In the genomic region with DNA sequence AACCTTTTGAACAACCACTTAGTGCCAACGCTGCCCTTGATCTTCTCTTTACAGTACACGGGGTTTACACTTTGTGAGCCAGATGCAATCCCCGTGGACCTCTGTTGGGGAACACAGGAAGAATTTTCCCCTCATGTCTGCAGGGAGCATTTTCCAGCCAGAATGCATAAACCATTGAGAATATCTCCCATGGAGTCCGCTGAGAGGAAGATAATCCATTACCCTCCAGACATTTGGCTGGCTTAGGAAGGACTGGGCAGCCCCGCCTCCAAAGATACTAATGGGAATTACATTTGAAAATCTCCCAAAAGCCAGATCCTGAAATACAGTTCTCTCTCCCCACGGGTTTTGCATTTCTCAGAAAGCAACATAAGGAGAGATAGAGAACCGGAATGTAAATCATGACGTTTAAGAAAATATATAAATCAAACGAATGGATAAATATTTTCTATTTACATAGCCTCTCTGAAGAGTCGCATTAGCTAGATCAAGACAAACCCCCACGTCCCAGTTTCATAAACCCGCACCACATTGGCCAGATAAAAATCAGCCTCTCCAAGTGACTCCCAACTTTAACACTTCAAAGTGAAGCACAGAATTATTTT, we compare ENCODE assay signal across 1 cellular context.
TF ChIP-seq lines count a peak whose summit lies in the region.

No MANE protein-coding gene starts in this region.

TF ChIP-seq in GM23338, 12 proteins besides CTCF, POLR2A, EP300 and RAD21 (continued from another document):
- TF ChIP-seq, protein P1, sequence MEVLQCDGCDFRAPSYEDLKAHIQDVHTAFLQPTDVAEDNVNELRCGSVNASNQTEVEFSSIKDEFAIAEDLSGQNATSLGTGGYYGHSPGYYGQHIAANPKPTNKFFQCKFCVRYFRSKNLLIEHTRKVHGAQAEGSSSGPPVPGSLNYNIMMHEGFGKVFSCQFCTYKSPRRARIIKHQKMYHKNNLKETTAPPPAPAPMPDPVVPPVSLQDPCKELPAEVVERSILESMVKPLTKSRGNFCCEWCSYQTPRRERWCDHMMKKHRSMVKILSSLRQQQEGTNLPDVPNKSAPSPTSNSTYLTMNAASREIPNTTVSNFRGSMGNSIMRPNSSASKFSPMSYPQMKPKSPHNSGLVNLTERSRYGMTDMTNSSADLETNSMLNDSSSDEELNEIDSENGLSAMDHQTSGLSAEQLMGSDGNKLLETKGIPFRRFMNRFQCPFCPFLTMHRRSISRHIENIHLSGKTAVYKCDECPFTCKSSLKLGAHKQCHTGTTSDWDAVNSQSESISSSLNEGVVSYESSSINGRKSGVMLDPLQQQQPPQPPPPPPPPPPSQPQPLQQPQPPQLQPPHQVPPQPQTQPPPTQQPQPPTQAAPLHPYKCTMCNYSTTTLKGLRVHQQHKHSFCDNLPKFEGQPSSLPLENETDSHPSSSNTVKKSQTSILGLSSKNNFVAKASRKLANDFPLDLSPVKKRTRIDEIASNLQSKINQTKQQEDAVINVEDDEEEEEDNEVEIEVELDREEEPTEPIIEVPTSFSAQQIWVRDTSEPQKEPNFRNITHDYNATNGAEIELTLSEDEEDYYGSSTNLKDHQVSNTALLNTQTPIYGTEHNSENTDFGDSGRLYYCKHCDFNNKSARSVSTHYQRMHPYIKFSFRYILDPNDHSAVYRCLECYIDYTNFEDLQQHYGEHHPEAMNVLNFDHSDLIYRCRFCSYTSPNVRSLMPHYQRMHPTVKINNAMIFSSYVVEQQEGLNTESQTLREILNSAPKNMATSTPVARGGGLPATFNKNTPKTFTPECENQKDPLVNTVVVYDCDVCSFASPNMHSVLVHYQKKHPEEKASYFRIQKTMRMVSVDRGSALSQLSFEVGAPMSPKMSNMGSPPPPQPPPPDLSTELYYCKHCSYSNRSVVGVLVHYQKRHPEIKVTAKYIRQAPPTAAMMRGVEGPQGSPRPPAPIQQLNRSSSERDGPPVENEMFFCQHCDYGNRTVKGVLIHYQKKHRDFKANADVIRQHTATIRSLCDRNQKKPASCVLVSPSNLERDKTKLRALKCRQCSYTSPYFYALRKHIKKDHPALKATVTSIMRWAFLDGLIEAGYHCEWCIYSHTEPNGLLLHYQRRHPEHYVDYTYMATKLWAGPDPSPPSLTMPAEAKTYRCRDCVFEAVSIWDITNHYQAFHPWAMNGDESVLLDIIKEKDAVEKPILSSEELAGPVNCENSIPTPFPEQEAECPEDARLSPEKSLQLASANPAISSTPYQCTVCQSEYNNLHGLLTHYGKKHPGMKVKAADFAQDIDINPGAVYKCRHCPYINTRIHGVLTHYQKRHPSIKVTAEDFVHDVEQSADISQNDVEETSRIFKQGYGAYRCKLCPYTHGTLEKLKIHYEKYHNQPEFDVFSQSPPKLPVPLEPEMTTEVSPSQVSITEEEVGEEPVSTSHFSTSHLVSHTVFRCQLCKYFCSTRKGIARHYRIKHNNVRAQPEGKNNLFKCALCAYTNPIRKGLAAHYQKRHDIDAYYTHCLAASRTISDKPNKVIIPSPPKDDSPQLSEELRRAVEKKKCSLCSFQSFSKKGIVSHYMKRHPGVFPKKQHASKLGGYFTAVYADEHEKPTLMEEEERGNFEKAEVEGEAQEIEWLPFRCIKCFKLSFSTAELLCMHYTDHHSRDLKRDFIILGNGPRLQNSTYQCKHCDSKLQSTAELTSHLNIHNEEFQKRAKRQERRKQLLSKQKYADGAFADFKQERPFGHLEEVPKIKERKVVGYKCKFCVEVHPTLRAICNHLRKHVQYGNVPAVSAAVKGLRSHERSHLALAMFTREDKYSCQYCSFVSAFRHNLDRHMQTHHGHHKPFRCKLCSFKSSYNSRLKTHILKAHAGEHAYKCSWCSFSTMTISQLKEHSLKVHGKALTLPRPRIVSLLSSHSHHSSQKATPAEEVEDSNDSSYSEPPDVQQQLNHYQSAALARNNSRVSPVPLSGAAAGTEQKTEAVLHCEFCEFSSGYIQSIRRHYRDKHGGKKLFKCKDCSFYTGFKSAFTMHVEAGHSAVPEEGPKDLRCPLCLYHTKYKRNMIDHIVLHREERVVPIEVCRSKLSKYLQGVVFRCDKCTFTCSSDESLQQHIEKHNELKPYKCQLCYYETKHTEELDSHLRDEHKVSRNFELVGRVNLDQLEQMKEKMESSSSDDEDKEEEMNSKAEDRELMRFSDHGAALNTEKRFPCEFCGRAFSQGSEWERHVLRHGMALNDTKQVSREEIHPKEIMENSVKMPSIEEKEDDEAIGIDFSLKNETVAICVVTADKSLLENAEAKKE (CRISPR knock-in tag; IDR thresholded peaks at IDR 0.05): no peak
- no peak for TF ChIP-seq POLR2AphosphoS5 (IDR thresholded peaks at IDR 0.05; ENCODE audit: low read depth)
- TF ChIP-seq CREB1 (CRISPR knock-in tag; IDR thresholded peaks at IDR 0.05; ENCODE audit: low read depth): no peak
- TF ChIP-seq, protein P2, sequence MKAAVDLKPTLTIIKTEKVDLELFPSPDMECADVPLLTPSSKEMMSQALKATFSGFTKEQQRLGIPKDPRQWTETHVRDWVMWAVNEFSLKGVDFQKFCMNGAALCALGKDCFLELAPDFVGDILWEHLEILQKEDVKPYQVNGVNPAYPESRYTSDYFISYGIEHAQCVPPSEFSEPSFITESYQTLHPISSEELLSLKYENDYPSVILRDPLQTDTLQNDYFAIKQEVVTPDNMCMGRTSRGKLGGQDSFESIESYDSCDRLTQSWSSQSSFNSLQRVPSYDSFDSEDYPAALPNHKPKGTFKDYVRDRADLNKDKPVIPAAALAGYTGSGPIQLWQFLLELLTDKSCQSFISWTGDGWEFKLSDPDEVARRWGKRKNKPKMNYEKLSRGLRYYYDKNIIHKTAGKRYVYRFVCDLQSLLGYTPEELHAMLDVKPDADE (IDR thresholded peaks at IDR 0.05): no peak
- TF ChIP-seq STAT1 (IDR thresholded peaks at IDR 0.05; ENCODE audit: unreplicated experiment): no peak
- no peak for TF ChIP-seq EZH2phosphoT487 (IDR thresholded peaks at IDR 0.05; ENCODE audit: unreplicated experiment)
- TF ChIP-seq NANOG (IDR thresholded peaks at IDR 0.05; ENCODE audit: borderline replicate concordance): no peak
- no peak for TF ChIP-seq JUNB (IDR thresholded peaks at IDR 0.05; ENCODE audit: unreplicated experiment)
- no peak for TF ChIP-seq EZH2 (IDR thresholded peaks at IDR 0.05; ENCODE audit: low read depth, unreplicated experiment)
- TF ChIP-seq, protein P3, sequence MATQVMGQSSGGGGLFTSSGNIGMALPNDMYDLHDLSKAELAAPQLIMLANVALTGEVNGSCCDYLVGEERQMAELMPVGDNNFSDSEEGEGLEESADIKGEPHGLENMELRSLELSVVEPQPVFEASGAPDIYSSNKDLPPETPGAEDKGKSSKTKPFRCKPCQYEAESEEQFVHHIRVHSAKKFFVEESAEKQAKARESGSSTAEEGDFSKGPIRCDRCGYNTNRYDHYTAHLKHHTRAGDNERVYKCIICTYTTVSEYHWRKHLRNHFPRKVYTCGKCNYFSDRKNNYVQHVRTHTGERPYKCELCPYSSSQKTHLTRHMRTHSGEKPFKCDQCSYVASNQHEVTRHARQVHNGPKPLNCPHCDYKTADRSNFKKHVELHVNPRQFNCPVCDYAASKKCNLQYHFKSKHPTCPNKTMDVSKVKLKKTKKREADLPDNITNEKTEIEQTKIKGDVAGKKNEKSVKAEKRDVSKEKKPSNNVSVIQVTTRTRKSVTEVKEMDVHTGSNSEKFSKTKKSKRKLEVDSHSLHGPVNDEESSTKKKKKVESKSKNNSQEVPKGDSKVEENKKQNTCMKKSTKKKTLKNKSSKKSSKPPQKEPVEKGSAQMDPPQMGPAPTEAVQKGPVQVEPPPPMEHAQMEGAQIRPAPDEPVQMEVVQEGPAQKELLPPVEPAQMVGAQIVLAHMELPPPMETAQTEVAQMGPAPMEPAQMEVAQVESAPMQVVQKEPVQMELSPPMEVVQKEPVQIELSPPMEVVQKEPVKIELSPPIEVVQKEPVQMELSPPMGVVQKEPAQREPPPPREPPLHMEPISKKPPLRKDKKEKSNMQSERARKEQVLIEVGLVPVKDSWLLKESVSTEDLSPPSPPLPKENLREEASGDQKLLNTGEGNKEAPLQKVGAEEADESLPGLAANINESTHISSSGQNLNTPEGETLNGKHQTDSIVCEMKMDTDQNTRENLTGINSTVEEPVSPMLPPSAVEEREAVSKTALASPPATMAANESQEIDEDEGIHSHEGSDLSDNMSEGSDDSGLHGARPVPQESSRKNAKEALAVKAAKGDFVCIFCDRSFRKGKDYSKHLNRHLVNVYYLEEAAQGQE (IDR thresholded peaks at IDR 0.05; ENCODE audit: unreplicated experiment): no peak
- TF ChIP-seq ZNF331 (CRISPR knock-in tag; IDR thresholded peaks at IDR 0.05; ENCODE audit: low read depth): no peak
